Comparison of ENCODE assay signal across 8 cellular contexts in the genomic region with DNA sequence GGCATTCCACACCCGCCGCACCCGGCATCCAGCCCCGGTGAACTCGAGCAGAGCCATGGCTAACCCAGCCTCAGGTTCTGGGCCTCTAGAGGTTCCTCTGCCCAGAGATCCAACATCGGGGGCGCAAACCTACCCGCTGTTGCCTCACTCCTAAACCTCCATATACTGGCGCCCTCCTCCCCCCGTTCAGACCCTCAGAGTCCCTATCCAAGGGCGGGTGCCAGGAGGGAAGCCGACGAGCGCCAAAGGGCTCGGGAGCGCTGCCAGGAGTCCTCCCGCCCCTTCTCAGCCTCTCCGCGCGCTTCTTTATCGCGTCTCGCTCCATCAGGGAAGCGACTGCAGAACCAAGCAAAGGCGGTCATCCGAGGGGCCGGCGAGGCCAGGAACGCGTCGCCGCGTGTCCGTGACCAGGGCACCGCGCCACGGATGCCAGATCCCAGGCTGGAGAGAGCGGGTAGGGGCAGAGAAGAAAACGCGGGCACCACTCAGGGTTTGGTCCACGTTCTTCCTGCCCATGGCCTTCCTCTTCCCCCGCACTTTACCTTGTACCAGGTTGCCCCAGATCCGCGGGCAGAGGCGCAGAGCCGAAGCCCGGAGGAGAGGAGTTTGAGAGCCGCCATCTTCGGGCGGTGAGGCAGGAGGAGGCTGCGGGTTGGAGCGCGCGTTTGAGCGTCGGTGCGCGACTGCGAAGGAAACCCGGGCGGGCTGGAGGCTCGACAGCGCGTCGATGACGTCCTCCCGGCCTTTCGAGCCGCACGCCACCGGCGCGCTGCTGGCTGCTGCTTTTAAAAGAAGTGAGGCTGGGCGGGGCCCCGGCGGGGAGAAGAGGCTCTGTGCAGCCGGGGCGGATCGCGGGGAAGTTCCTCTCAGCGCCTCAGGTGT. TPM values are rescaled to one million over a fixed set of nuclear protein-coding genes. Genes with fewer than 3 reads are reported as not detected.
DNase-seq lines count a peak whose midpoint lies in the region; ATAC-seq and TF ChIP-seq lines count a peak whose summit lies in the region.

A gene (minus strand): TSS at position 687 of the 882 bp plus-strand sequence. CDS start 67 bp downstream, at position 620.

- DNase-seq in Ammon's horn (ENCODE audit: low spot score) (peak; percentile 81), NCI-H460 (ENCODE audit: extremely low read depth, low read depth) (peak; percentile 68), dedifferentiated amniotic fluid mesenchymal stem cell (ENCODE audit: extremely low spot score) (peak; percentile 63), left lobe of liver (ENCODE audit: low spot score) (peak; percentile 55)
- DNase-seq in activated CD4-positive, alpha-beta T cell treated with anti-CD3 and anti-CD28 coated beads for 48 hours = peak; percentile 96
- peak; percentile 89 for DNase-seq in stimulated activated CD4-positive, alpha-beta T cell treated with anti-CD3 and anti-CD28 coated beads, Interleukin-2, amount 100 ng/mL, for 4 hours (ENCODE audit: low read depth)

- ATAC-seq in HG03432 (IDR thresholded peaks at IDR 0.05; ENCODE audit: unreplicated experiment) (peak; percentile 94), left lobe of liver (peak; percentile 73)

- peak; percentile 95 for TF ChIP-seq POLR2A in GM19193 (IDR thresholded peaks at IDR 0.05; ENCODE audit: extremely low read depth, insufficient read depth, insufficient read length)

RNA-seq across cellular contexts. Expression of the gene that starts here (rescaled TPM):
- 27.2 and 27.9 TPM in 2 replicates for total RNA-seq in NCI-H460 (2014; rRNA removed; shearing (Covaris generic))
- 39.5 and 50.4 TPM in 2 replicates for polyA plus RNA-seq in NCI-H460 (2014; cell fraction: nucleus; rRNA removed)
- 0.75 TPM for total RNA-seq in left lobe of liver

Comparison
In these comparisons a context has a peak if more than half of its experiments do, and no peak if none do; other contexts are left out.
1. Peak in every context shown above with its lines: DNase-seq and ATAC-seq.
2. RNA of the gene that starts here (total RNA-seq): 27.2 to 27.9 TPM in NCI-H460; 0.75 TPM in left lobe of liver (single experiment); every median in the first group is over 10 times any median in the second.
3. Peak in DNase-seq and ATAC-seq in left lobe of liver; RNA of the gene not detected or under 1 TPM.